Comparison of ENCODE assay signal across 8 cellular contexts in the genomic region with DNA sequence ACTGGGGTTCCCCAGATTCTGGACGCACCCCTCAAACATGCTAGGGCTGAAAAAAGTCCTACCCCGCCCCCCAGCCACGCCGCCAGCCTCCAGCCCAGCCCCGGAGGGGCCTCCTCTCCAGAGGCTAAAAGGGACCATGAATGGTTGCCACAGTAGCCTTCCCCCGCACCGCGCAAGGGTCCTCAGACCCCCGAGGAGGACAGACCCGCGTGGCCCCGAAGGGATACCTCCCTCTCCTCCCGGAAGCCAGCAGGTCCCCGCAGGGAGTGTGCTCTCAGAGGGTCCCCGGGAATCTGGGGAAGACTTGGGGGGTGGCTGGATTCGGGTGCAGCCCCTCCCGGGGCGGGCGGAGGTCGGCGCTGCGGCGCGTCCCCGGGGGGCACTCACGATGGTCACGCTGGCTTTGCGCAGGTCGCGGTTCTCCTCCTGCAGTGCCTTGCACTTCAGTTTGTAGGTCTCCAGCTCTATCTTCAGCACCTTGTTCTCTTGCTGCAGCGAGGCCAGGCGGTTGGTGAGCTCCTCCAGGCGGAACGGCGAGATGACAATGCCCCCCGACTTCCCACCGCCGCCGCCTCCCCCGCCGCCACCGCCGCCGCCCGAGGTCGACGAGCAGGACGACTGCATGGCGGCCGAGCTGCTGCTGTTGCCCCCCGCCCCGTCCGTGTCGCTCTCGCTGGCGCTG. TPM values are rescaled to one million over a fixed set of nuclear protein-coding genes. Genes with fewer than 3 reads are reported as not detected.
DNase-seq lines count a peak whose midpoint lies in the region; ATAC-seq and TF ChIP-seq lines count a peak whose summit lies in the region.

No MANE protein-coding gene starts in this region.

- no peaks in the 10 kb centered on the region; the same call in 1 of the 2 replicates for H3K36me3 ChIP-seq in Loucy (ENCODE audit: insufficient read depth, low read length)

- in situ Hi-C loops in astrocyte of the spinal cord (cut with HindIII; ENCODE audit: low sequenced_read_pairs): no loop called here

- no peaks in the 10 kb centered on the region for H3K9me3 ChIP-seq in Loucy (ENCODE audit: insufficient read depth, low read depth, low read length)

- no peaks in the 10 kb centered on the region for H3K27me3 ChIP-seq in Loucy (ENCODE audit: insufficient read depth, low read length, poor library complexity, severe bottlenecking)

- no peak for TF ChIP-seq CTCF in GM12865 (IDR thresholded peaks at IDR 0.05; ENCODE audit: insufficient read depth, low read depth, low read length, missing control alignments)
- no peak for TF ChIP-seq CTCF in Loucy (conservative IDR thresholded peaks at IDR 0.05; ENCODE audit: low read length)
- no peak for TF ChIP-seq CTCF in astrocyte of the spinal cord (IDR thresholded peaks at IDR 0.05; ENCODE audit: low read depth, low read length)

- H3K4me3 ChIP-seq in GM12865 (ENCODE audit: low read depth, low read length) (peak overlapping the region; percentile 80), Loucy (ENCODE audit: low read length, poor library complexity, severe bottlenecking) (peak overlapping the region; percentile 98), astrocyte of the spinal cord (ENCODE audit: low read depth, low read length) (peak overlapping the region; percentile 78)

- H3K79me2 ChIP-seq in Loucy (ENCODE audit: insufficient read depth, low read length): peaks cover 53% of the 10 kb centered on the region

- H2AFZ ChIP-seq in Loucy (ENCODE audit: low read length): peak overlapping the region; percentile 68

- peaks cover 52% of the 10 kb centered on the region for H4K20me1 ChIP-seq in Loucy (ENCODE audit: insufficient read depth, low read length, poor library complexity, severe bottlenecking)

- no peaks in the 10 kb centered on the region for H3F3A ChIP-seq in Loucy (ENCODE audit: low read depth)

- H3K9me2 ChIP-seq in Loucy (replicated peaks; ENCODE audit: low read depth, low read length): no peaks in the 10 kb centered on the region

- peak overlapping the region; percentile 99 for H3K4me2 ChIP-seq in Loucy (ENCODE audit: low read depth, low read length, poor library complexity, severe bottlenecking)

- H3K9ac ChIP-seq in Loucy (ENCODE audit: low read depth, low read length, poor library complexity, severe bottlenecking): peak overlapping the region; percentile 94

- no peak for ATAC-seq in HG02610 (IDR thresholded peaks at IDR 0.05; ENCODE audit: unreplicated experiment)

- DNase-seq in GM12865 (ENCODE audit: low read depth) (no peak), astrocyte of the spinal cord (ENCODE audit: low read depth, low spot score) (no peak), kidney glomerular epithelial cell (lab: John Stamatoyannopoulos, UW) (peak; percentile 56), NCI-H128 (lab: John Stamatoyannopoulos, UW; ENCODE audit: unreplicated experiment) (no peak), HT-29 (ENCODE audit: low spot score) (no peak)
- peak; percentile 11 for DNase-seq in stimulated activated naive CD4-positive, alpha-beta T cell treated with Interleukin-2 at 50 U/mL for 16 hours (lab: John Stamatoyannopoulos, UW)

- H3K4me1 ChIP-seq in Loucy (ENCODE audit: insufficient read depth, low read length, poor library complexity, severe bottlenecking): peaks cover 55% of the 10 kb centered on the region

RNA-seq across cellular contexts. Expression of gene CCDC6, which starts 0.5 kb away (rescaled TPM):
- 15.7 and 18.5 TPM in 2 replicates for total RNA-seq in HT-29 (2014; rRNA removed; shearing (Covaris generic))

Comparison
In these comparisons a context has a peak if more than half of its experiments do, and no peak if none do; other contexts are left out.
1. DNase-seq: peak in kidney glomerular epithelial cell (single experiment) and stimulated activated naive CD4-positive, alpha-beta T cell treated with Interleukin-2 at 50 U/mL for 16 hours (single experiment); none in GM12865 (single experiment), astrocyte of the spinal cord (single experiment), NCI-H128 (single experiment) and HT-29 (single experiment).
2. Peak in every context shown above with its lines, with median percentiles within 50 percentile points of each other: H3K4me3 ChIP-seq.